In genomic region chrX:118254611-118255010, GRCh38 we compare ENCODE assay signal across 7 cellular contexts.
DNase-seq lines count a peak whose midpoint lies in the region; ATAC-seq and TF ChIP-seq lines count a peak whose summit lies in the region.

No MANE protein-coding gene starts in this region.

- H3K27ac Mint-ChIP-seq in WTC11 = no peak overlapping the region
- H3K27ac Mint-ChIP-seq in nephron = peak overlapping the region; percentile 1 to 69 (median 40)

- ATAC-seq in WTC11 = no peak
- no peak for ATAC-seq in GM18870 (IDR thresholded peaks at IDR 0.05; ENCODE audit: unreplicated experiment)

- H3K27me3 Mint-ChIP-seq in WTC11 (ENCODE audit: low read depth) = no peaks in the 10 kb centered on the region
- H3K27me3 Mint-ChIP-seq in nephron (ENCODE audit: low read depth) = no peaks in the 10 kb centered on the region

- H3K36me3 Mint-ChIP-seq in WTC11 (no peaks in the 10 kb centered on the region), nephron (ENCODE audit: low read depth) (no peaks in the 10 kb centered on the region)

- no peak overlapping the region for H3K4me3 Mint-ChIP-seq in WTC11
- H3K4me3 Mint-ChIP-seq in nephron = no peak overlapping the region

- POLR2A ChIA-PET in WTC11 (lab: Charles Lee) = no interaction called here

- H3K4me1 Mint-ChIP-seq in WTC11 (peaks cover 20% of the 10 kb centered on the region), nephron (peaks cover 46% of the 10 kb centered on the region)

- H3K9me3 Mint-ChIP-seq in WTC11 (no peaks in the 10 kb centered on the region), nephron (no peaks in the 10 kb centered on the region)

- TF ChIP-seq CTCF in WTC11 (IDR thresholded peaks at IDR 0.05) (peak; percentile 33; the same call in 1 of the 2 replicates), epithelial cell of esophagus (IDR thresholded peaks at IDR 0.05; ENCODE audit: insufficient read depth, low read depth, low read length, missing control alignments) (peak; percentile 57), nephron (IDR thresholded peaks at IDR 0.05; ENCODE audit: unreplicated experiment in 3 of 3) (peak; percentile 71 to 76 (median 71))

- no peak overlapping the region for H3K4me3 ChIP-seq in epithelial cell of esophagus (ENCODE audit: low read length)

- CTCF ChIA-PET in WTC11 (lab: Charles Lee) = interaction anchor here (0.6 to 1.8 kb wide), 7 partner anchors 43 to 269 kb away, joined by 3 to 6 read pairs (median 5); no protein-coding TSS in a partner anchor

- DNase-seq in GDM1 (lab: John Stamatoyannopoulos, UW) = peak; percentile 22
- DNase-seq in H4 (ENCODE audit: low spot score) = peak; percentile 23
- peak; percentile 32 to 53 for DNase-seq in NCI-H1930 (lab: John Stamatoyannopoulos, UW)
- peak; percentile 58 for DNase-seq in WTC11 (ENCODE audit: low spot score)
- DNase-seq in epithelial cell of esophagus (ENCODE audit: low read depth) = peak; percentile 48

TF ChIP-seq in WTC11, 78 proteins besides CTCF, POLR2A, EP300 and RAD21:
- TF ChIP-seq ELF4 (CRISPR knock-in tag; IDR thresholded peaks at IDR 0.05; ENCODE audit: low read depth) (no peak), ATF6 (CRISPR knock-in tag; IDR thresholded peaks at IDR 0.05) (no peak), GABPB1 (CRISPR knock-in tag; IDR thresholded peaks at IDR 0.05) (no peak), ZNF671 (CRISPR knock-in tag; IDR thresholded peaks at IDR 0.05) (no peak), SMAD3 (CRISPR knock-in tag; IDR thresholded peaks at IDR 0.05; ENCODE audit: borderline replicate concordance) (no peak), MYBL2 (CRISPR knock-in tag; IDR thresholded peaks at IDR 0.05) (no peak), NFATC4 (CRISPR knock-in tag; IDR thresholded peaks at IDR 0.05) (no peak), GTF2I (CRISPR knock-in tag; conservative IDR thresholded peaks at IDR 0.05) (no peak), FOXP1 (CRISPR knock-in tag; IDR thresholded peaks at IDR 0.05; ENCODE audit: borderline replicate concordance) (no peak), ZSCAN18 (CRISPR knock-in tag; IDR thresholded peaks at IDR 0.05) (no peak), SMAD4 (CRISPR knock-in tag; IDR thresholded peaks at IDR 0.05) (no peak)
- TF ChIP-seq, protein P1, sequence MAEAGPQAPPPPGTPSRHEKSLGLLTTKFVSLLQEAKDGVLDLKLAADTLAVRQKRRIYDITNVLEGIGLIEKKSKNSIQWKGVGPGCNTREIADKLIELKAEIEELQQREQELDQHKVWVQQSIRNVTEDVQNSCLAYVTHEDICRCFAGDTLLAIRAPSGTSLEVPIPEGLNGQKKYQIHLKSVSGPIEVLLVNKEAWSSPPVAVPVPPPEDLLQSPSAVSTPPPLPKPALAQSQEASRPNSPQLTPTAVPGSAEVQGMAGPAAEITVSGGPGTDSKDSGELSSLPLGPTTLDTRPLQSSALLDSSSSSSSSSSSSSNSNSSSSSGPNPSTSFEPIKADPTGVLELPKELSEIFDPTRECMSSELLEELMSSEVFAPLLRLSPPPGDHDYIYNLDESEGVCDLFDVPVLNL (CRISPR knock-in tag; IDR thresholded peaks at IDR 0.05; ENCODE audit: borderline replicate concordance, low read depth) = no peak
- TF ChIP-seq, protein P2, sequence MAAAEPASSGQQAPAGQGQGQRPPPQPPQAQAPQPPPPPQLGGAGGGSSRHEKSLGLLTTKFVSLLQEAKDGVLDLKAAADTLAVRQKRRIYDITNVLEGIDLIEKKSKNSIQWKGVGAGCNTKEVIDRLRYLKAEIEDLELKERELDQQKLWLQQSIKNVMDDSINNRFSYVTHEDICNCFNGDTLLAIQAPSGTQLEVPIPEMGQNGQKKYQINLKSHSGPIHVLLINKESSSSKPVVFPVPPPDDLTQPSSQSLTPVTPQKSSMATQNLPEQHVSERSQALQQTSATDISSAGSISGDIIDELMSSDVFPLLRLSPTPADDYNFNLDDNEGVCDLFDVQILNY (CRISPR knock-in tag; IDR thresholded peaks at IDR 0.05) = no peak
- TF ChIP-seq, protein P3, sequence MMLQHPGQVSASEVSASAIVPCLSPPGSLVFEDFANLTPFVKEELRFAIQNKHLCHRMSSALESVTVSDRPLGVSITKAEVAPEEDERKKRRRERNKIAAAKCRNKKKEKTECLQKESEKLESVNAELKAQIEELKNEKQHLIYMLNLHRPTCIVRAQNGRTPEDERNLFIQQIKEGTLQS (CRISPR knock-in tag; conservative IDR thresholded peaks at IDR 0.05) = no peak
- TF ChIP-seq, protein P4, sequence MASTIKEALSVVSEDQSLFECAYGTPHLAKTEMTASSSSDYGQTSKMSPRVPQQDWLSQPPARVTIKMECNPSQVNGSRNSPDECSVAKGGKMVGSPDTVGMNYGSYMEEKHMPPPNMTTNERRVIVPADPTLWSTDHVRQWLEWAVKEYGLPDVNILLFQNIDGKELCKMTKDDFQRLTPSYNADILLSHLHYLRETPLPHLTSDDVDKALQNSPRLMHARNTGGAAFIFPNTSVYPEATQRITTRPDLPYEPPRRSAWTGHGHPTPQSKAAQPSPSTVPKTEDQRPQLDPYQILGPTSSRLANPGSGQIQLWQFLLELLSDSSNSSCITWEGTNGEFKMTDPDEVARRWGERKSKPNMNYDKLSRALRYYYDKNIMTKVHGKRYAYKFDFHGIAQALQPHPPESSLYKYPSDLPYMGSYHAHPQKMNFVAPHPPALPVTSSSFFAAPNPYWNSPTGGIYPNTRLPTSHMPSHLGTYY (CRISPR knock-in tag; IDR thresholded peaks at IDR 0.05) = no peak
